ENCODE assay signal across 11 cellular contexts in genomic region chr7:132580277-132580676, GRCh38. TPM values are rescaled to one million over a fixed set of nuclear protein-coding genes. Genes with fewer than 3 reads are reported as not detected.
A peak's percentile ranks its signal among the peaks of the same experiment; 100 is the strongest.
DNase-seq lines count a peak whose midpoint lies in the region; ATAC-seq and TF ChIP-seq lines count a peak whose summit lies in the region.
"Had no signal": no experiment of that assay in that cellular context is flagged by ENCODE, and none has a peak within 500 bp of the region (broad histone marks: within the 10 kb centered on the region; RNA-seq: fewer than 3 reads in every experiment).

No MANE protein-coding gene starts in this region.

- no peaks in the 10 kb centered on the region for H3K4me1 ChIP-seq in SJCRH30
- peaks cover 9% of the 10 kb centered on the region for H3K4me1 ChIP-seq in psoas muscle

- H3K4me3 ChIP-seq in SJCRH30 (no peak overlapping the region), epithelial cell of esophagus (ENCODE audit: low read length) (no peak overlapping the region), psoas muscle (no peak overlapping the region)
- H3K4me3 ChIP-seq: lung had no signal

- H3K9me3 ChIP-seq in SJCRH30 (replicated peaks) (no peaks in the 10 kb centered on the region), psoas muscle (no peaks in the 10 kb centered on the region)

- H3K27ac ChIP-seq in SJCRH30 (no peak overlapping the region), psoas muscle (no peak overlapping the region)

- 55 to 63% (median 62%) methylated on average over 1 of the region's 1 CpG for WGBS in psoas muscle, 3 donors

- no peaks in the 10 kb centered on the region for H3K27me3 ChIP-seq in SJCRH30
- peaks cover 0 to 15% (median 4%) of the 10 kb centered on the region in 3 donors for H3K27me3 ChIP-seq in psoas muscle (ENCODE audit: insufficient read depth in 3 of 3, low read length in 2 of 3)

- TF ChIP-seq CTCF in epithelial cell of esophagus (IDR thresholded peaks at IDR 0.05; ENCODE audit: insufficient read depth, low read depth, low read length, missing control alignments) (no peak), type B pancreatic cell (conservative IDR thresholded peaks at IDR 0.05) (no peak), psoas muscle (IDR thresholded peaks at IDR 0.05) (no peak)

- no peak overlapping the region for H3K27ac Mint-ChIP-seq in activated naive CD4-positive, alpha-beta T cell treated with anti-CD3 and anti-CD28 coated beads, Interleukin-2, amount 50 U/mL, for 72 hours
- no peak overlapping the region for H3K27ac Mint-ChIP-seq in type B pancreatic cell
- H3K27ac Mint-ChIP-seq: CD14-positive monocyte had no signal

- peaks cover 12% of the 10 kb centered on the region for H3K4me1 Mint-ChIP-seq in type B pancreatic cell (ENCODE audit: unreplicated experiment)

- H3K36me3 ChIP-seq in SJCRH30 (no peaks in the 10 kb centered on the region), psoas muscle (ENCODE audit: insufficient read depth in 1 of 2, low read depth in 1 of 2) (no peaks in the 10 kb centered on the region)

- peak; percentile 51 to 59 for ATAC-seq in activated naive CD4-positive, alpha-beta T cell treated with anti-CD3 and anti-CD28 coated beads, Interleukin-2, amount 50 U/mL, for 72 hours
- no peak for ATAC-seq in psoas muscle

- intact Hi-C loops in psoas muscle (cut with DNase I): loop anchor here (1.0 to 10.0 kb wide), 5 partner anchors 259 to 885 kb away; no protein-coding TSS in a partner anchor

- H3K9me3 Mint-ChIP-seq in activated naive CD4-positive, alpha-beta T cell treated with anti-CD3 and anti-CD28 coated beads, Interleukin-2, amount 50 U/mL, for 72 hours: no peaks in the 10 kb centered on the region
- H3K9me3 Mint-ChIP-seq in type B pancreatic cell: no peaks in the 10 kb centered on the region

- peak overlapping the region; percentile 63 for H3K4me3 Mint-ChIP-seq in type B pancreatic cell

- no peaks in the 10 kb centered on the region for H3K36me3 Mint-ChIP-seq in activated naive CD4-positive, alpha-beta T cell treated with anti-CD3 and anti-CD28 coated beads, Interleukin-2, amount 50 U/mL, for 72 hours
- H3K36me3 Mint-ChIP-seq in type B pancreatic cell: no peaks in the 10 kb centered on the region
- H3K36me3 Mint-ChIP-seq: CD14-positive monocyte had no signal

- DNase-seq in activated naive CD4-positive, alpha-beta T cell treated with anti-CD3 and anti-CD28 coated beads, Interleukin-2, amount 50 U/mL, for 72 hours (ENCODE audit: low spot score in 2 of 2): no peak
- no peak for DNase-seq in activated naive CD4-positive, alpha-beta T cell (lab: John Stamatoyannopoulos, UW)
- DNase-seq in SJCRH30 (peak; percentile 15 to 41), epithelial cell of esophagus (ENCODE audit: low read depth) (peak; percentile 18), type B pancreatic cell (ENCODE audit: extremely low spot score, unreplicated experiment) (no peak), psoas muscle (no peak)
- DNase-seq in effector CD8-positive, alpha-beta T cell (lab: John Stamatoyannopoulos, UW): no peak
- no peak for DNase-seq in activated CD8-positive, alpha-beta memory T cell treated with anti-CD3 and anti-CD28 coated beads for 24 hours
- DNase-seq: T1000 had no signal

- peaks cover 56% of the 10 kb centered on the region for H3K27me3 Mint-ChIP-seq in type B pancreatic cell

RNA-seq across cellular contexts. Expression of gene PLXNA4, which starts 4.0 kb away (rescaled TPM):
- under 1 TPM; 0.06 to 0.41 TPM for total RNA-seq in activated naive CD4-positive, alpha-beta T cell treated with anti-CD3 and anti-CD28 coated beads, Interleukin-2, amount 50 U/mL, for 72 hours
- total RNA-seq in SJCRH30 (2014; rRNA removed; shearing (Covaris generic)): 11.2 and 11.5 TPM in 2 replicates
- total RNA-seq in type B pancreatic cell (ENCODE audit: low replicate concordance) (1.6 and 13.6 TPM in 2 replicates), psoas muscle (1 to 10 TPM in 3 of 4 donors, under 1 TPM in 1; 0.88 to 2.5 (median 1.3) TPM)
- polyA plus RNA-seq in psoas muscle: under 1 TPM; 0.15 to 0.38 (median 0.16) TPM
- polyA plus RNA-seq: CD14-positive monocyte had no signal

Comparison
In these comparisons a context has a peak if more than half of its experiments do, and no peak if none do; other contexts are left out.
1. ATAC-seq: peak in activated naive CD4-positive, alpha-beta T cell treated with anti-CD3 and anti-CD28 coated beads, Interleukin-2, amount 50 U/mL, for 72 hours (2 of 2); none in psoas muscle (0 of 4).
2. DNase-seq: peak in SJCRH30 (2 of 2) and epithelial cell of esophagus (single experiment); none in activated naive CD4-positive, alpha-beta T cell treated with anti-CD3 and anti-CD28 coated beads, Interleukin-2, amount 50 U/mL, for 72 hours (0 of 2), activated naive CD4-positive, alpha-beta T cell (0 of 4), type B pancreatic cell (single experiment), psoas muscle (0 of 2), effector CD8-positive, alpha-beta T cell (single experiment) and activated CD8-positive, alpha-beta memory T cell treated with anti-CD3 and anti-CD28 coated beads for 24 hours (single experiment).